In genomic region chr16:75622762-75623605, GRCh38 we compare ENCODE assay signal across 8 cellular contexts. TPM values are rescaled to one million over a fixed set of nuclear protein-coding genes. Genes with fewer than 3 reads are reported as not detected.
DNase-seq lines count a peak whose midpoint lies in the region; FAIRE-seq and TF ChIP-seq lines count a peak whose summit lies in the region.

A gene with protein sequence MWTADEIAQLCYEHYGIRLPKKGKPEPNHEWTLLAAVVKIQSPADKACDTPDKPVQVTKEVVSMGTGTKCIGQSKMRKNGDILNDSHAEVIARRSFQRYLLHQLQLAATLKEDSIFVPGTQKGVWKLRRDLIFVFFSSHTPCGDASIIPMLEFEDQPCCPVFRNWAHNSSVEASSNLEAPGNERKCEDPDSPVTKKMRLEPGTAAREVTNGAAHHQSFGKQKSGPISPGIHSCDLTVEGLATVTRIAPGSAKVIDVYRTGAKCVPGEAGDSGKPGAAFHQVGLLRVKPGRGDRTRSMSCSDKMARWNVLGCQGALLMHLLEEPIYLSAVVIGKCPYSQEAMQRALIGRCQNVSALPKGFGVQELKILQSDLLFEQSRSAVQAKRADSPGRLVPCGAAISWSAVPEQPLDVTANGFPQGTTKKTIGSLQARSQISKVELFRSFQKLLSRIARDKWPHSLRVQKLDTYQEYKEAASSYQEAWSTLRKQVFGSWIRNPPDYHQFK (minus strand): TSS chr16:75623281. CDS start chr16:75620799, 2,482 bp downstream.

- no peaks in the 10 kb centered on the region for H3K9me3 ChIP-seq in neutrophil

- H3K27me3 Mint-ChIP-seq in activated naive CD4-positive, alpha-beta T cell treated with anti-CD3 and anti-CD28 coated beads for 36 hours (ENCODE audit: low read depth): no peaks in the 10 kb centered on the region

- peak within 1 kb of the TSS; percentile 95 for H3K27ac Mint-ChIP-seq in activated naive CD4-positive, alpha-beta T cell treated with anti-CD3 and anti-CD28 coated beads for 36 hours

- intact Hi-C loops in activated naive CD4-positive, alpha-beta T cell treated with anti-CD3 and anti-CD28 coated beads for 36 hours (cut with micrococcal nuclease): loop anchor here (1.0 to 10.0 kb wide), 13 partner anchors 24 to 1567 kb away; partner anchors contain the start of genes CFDP1, KARS1, MLKL and PSMD7

- peaks cover 45% of the 10 kb centered on the region for H3K36me3 Mint-ChIP-seq in activated naive CD4-positive, alpha-beta T cell treated with anti-CD3 and anti-CD28 coated beads for 36 hours (ENCODE audit: low read depth)

- DNase-seq in GM03348 (ENCODE audit: low spot score) (peak; percentile 96), HFF-Myc (ENCODE audit: extremely low read depth, low read depth) (peak; percentile 90), NAMALWA (ENCODE audit: low spot score) (peak; percentile 99), SK-N-DZ (ENCODE audit: low spot score) (peak; percentile 98), frontal cortex (ENCODE audit: low spot score in 2 of 2) (peak; percentile 70 to 91), substantia nigra (lab: John Stamatoyannopoulos, UW) (peak; percentile 74 to 99 (median 94))
- peak; percentile 99 for DNase-seq in activated naive CD4-positive, alpha-beta T cell treated with anti-CD3 and anti-CD28 coated beads for 36 hours

- H3K4me3 Mint-ChIP-seq in activated naive CD4-positive, alpha-beta T cell treated with anti-CD3 and anti-CD28 coated beads for 36 hours: peak within 1 kb of the TSS; percentile 95

- peak within 1 kb of the TSS; percentile 77 for H3K4me3 ChIP-seq in HFF-Myc (replicated peaks; ENCODE audit: low read depth, low read length)
- peak within 1 kb of the TSS; percentile 76 to 81 for H3K4me3 ChIP-seq in neutrophil (ENCODE audit: low read depth in 1 of 2, low read length in 1 of 2)

- H3K27me3 ChIP-seq in neutrophil: no peaks in the 10 kb centered on the region

- TF ChIP-seq CTCF in HFF-Myc (IDR thresholded peaks at IDR 0.05; ENCODE audit: low read depth, low read length, missing control alignments) (no peak), neutrophil (IDR thresholded peaks at IDR 0.05) (peak; percentile 19)

- no peak for FAIRE-seq in frontal cortex (lab: Jason Lieb, UNC)

- H3K4me1 ChIP-seq in neutrophil (ENCODE audit: control insufficient read depth in 1 of 2, insufficient read depth in 1 of 2, low read depth in 1 of 2, low read length in 1 of 2): peaks cover 28 to 45% of the 10 kb centered on the region in 2 experiments

- H3K4me1 Mint-ChIP-seq in activated naive CD4-positive, alpha-beta T cell treated with anti-CD3 and anti-CD28 coated beads for 36 hours (ENCODE audit: low read depth): peaks cover 39% of the 10 kb centered on the region

- H3K27ac ChIP-seq in neutrophil (peak within 1 kb of the TSS; percentile 89), substantia nigra (ENCODE audit: low read depth, low read length, poor library complexity, severe bottlenecking) (peak within 1 kb of the TSS; percentile 90)

- CTCF ChIA-PET in activated naive CD4-positive, alpha-beta T cell treated with anti-CD3 and anti-CD28 coated beads for 36 hours (lab: Charles Lee): interaction anchor here (0.8 to 2.8 kb wide), 7 partner anchors 22 to 424 kb away, joined by 3 to 12 read pairs (median 4); partner anchors contain the start of genes GABARAPL2, KARS1 and TERF2IP

- H3K9me3 Mint-ChIP-seq in activated naive CD4-positive, alpha-beta T cell treated with anti-CD3 and anti-CD28 coated beads for 36 hours: no peaks in the 10 kb centered on the region

- peaks cover 29% of the 10 kb centered on the region for H3K36me3 ChIP-seq in neutrophil

RNA-seq across cellular contexts. Expression of the gene that starts here (rescaled TPM):
- 76.0 and 83.0 TPM in 2 replicates for polyA plus RNA-seq in SK-N-DZ (2014; cell fraction: cytosol; rRNA removed)
- polyA plus RNA-seq in SK-N-DZ (2014; cell fraction: nucleus; rRNA removed): 43.9 and 55.5 TPM in 2 replicates
- 10 to 100 TPM; 45.3 to 47.5 TPM for total RNA-seq in activated naive CD4-positive, alpha-beta T cell treated with anti-CD3 and anti-CD28 coated beads for 36 hours
- 40.4 TPM for total RNA-seq in frontal cortex

Comparison
In these comparisons a context has a peak if more than half of its experiments do, and no peak if none do; other contexts are left out.
1. Peak in every context shown above with its lines: DNase-seq, H3K4me3 ChIP-seq and H3K27ac ChIP-seq.